In the genomic region with DNA sequence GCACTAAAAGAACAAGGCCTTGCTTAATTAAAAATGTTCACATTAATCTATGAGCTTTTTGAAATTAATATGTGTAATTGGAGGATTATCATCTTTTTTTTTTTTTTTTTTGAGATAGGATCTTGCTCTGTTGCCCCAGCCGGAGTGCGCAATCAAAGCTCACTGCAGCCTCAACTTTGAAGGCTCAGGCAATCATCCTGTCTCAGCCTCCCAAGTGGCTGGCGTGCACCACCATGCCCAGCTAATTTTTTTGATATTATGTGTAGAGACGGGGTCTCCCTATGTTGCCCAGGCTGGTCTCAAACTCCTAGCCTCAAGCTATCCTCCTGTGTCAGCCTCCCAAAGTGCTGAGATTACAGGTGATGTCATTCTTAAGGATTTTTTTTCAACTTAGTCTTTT, we compare ENCODE assay signal across 21 cellular contexts. TPM values are rescaled to one million over a fixed set of nuclear protein-coding genes. Genes with fewer than 3 reads are reported as not detected.
A peak's percentile ranks its signal among the peaks of the same experiment; 100 is the strongest.
DNase-seq lines count a peak whose midpoint lies in the region; ATAC-seq, FAIRE-seq and TF ChIP-seq lines count a peak whose summit lies in the region.
"Had no signal": no experiment of that assay in that cellular context is flagged by ENCODE, and none has a peak within 500 bp of the region (broad histone marks: within the 10 kb centered on the region; RNA-seq: fewer than 3 reads in every experiment).

No MANE protein-coding gene starts in this region.

- H3K4me2 ChIP-seq in A549 (no peak overlapping the region), K562 (ENCODE audit: insufficient read depth, low read length) (no peak overlapping the region)
- H3K4me2 ChIP-seq: BLaER1 treated with 17β-estradiol and CSF1 and Interleukin-3, amounts not matched to agents 10 nM and 100 nM had no signal

- intact Hi-C loops in K562 (cut with micrococcal nuclease) = no loop called here
- intact Hi-C loops in vagina (cut with DNase I) = no loop called here

- H3K36me3 ChIP-seq in HEK293 (ENCODE audit: control insufficient read depth in 2 of 2, insufficient read depth in 1 of 2, low read length in 2 of 2) = peaks cover 21 to 66% of the 10 kb centered on the region in 2 experiments
- H3K36me3 ChIP-seq in K562 (ENCODE audit: control insufficient read depth, insufficient read depth, low read length) = peaks cover 58% of the 10 kb centered on the region
- H3K36me3 ChIP-seq in right atrium auricular region = no peaks in the 10 kb centered on the region
- no peaks in the 10 kb centered on the region for H3K36me3 ChIP-seq in vagina

- TF ChIP-seq EP300 in A549 (IDR thresholded peaks at IDR 0.05) = no peak
- no peak for TF ChIP-seq EP300 in K562 (IDR thresholded peaks at IDR 0.05; ENCODE audit: low read length)

- no peak for TF ChIP-seq RAD21 in A549 (conservative IDR thresholded peaks at IDR 0.05 in 1 of 2, IDR thresholded peaks at IDR 0.05 in 1 of 2)
- no peak for TF ChIP-seq RAD21 in K562 (CRISPR knock-in tag; conservative IDR thresholded peaks at IDR 0.05 in 1 of 2, IDR thresholded peaks at IDR 0.05 in 1 of 2)

- no peak overlapping the region for H3K27ac ChIP-seq in A549
- no peak overlapping the region for H3K27ac ChIP-seq in HEK293 (ENCODE audit: extremely low read depth, low read depth, low read length)
- H3K27ac ChIP-seq in K562 (ENCODE audit: extremely low read depth, low read depth, low read length) = no peak overlapping the region
- H3K27ac ChIP-seq in right atrium auricular region = no peak overlapping the region
- H3K27ac ChIP-seq in vagina = no peak overlapping the region
- H3K27ac ChIP-seq: BLaER1 treated with 17β-estradiol and CSF1 and Interleukin-3, amounts not matched to agents 10 nM and 100 nM; C4-2B had no signal

- H3K9me3 ChIP-seq in A549 (no peaks in the 10 kb centered on the region), HEK293 (ENCODE audit: control insufficient read depth, insufficient read depth, low read depth, low read length) (no peaks in the 10 kb centered on the region), K562 (replicated peaks; ENCODE audit: control insufficient read depth, insufficient read depth, low read depth, low read length) (no peaks in the 10 kb centered on the region), right atrium auricular region (no peaks in the 10 kb centered on the region), vagina (no peaks in the 10 kb centered on the region)
- H3K9me3 ChIP-seq: BLaER1 treated with 17β-estradiol and CSF1 and Interleukin-3, amounts not matched to agents 10 nM and 100 nM; Caco-2 had no signal

- H3K4me1 ChIP-seq in A549 = no peaks in the 10 kb centered on the region
- H3K4me1 ChIP-seq in HEK293 (ENCODE audit: control insufficient read depth, insufficient read depth, low read length) = no peaks in the 10 kb centered on the region
- H3K4me1 ChIP-seq in K562 (replicated peaks in 1 of 2; ENCODE audit: control insufficient read depth in 2 of 2, insufficient read depth in 2 of 2, low read length in 2 of 2) = no peaks in the 10 kb centered on the region
- H3K4me1 ChIP-seq in right atrium auricular region = no peaks in the 10 kb centered on the region
- H3K4me1 ChIP-seq in vagina = no peaks in the 10 kb centered on the region
- H3K4me1 ChIP-seq: BLaER1 treated with 17β-estradiol and CSF1 and Interleukin-3, amounts not matched to agents 10 nM and 100 nM; Caco-2 had no signal

- CTCF ChIA-PET in A549 (lab: Yijun Ruan, JAX) (no interaction called here), HEK293 (lab: Yijun Ruan, JAX) (interaction anchor here (0.7 kb wide), 1 partner anchor 14 kb away, joined by 4 read pairs; no protein-coding TSS in a partner anchor), K562 (lab: Yijun Ruan, JAX; ENCODE audit: low intra/inter-chr PET ratio) (no interaction called here)

- no peak overlapping the region for H2AFZ ChIP-seq in K562 (ENCODE audit: low read depth, low read length)

- no peaks in the 10 kb centered on the region for H3K9me1 ChIP-seq in K562 (ENCODE audit: control insufficient read depth, insufficient read depth, low read length)

- DNase-seq in A549 (ENCODE audit: low read depth in 1 of 2, low spot score in 1 of 2) = no peak
- no peak for DNase-seq in K562 (ENCODE audit: extremely low read depth in 1 of 4, low spot score in 3 of 4)
- no peak for DNase-seq in right atrium auricular region (ENCODE audit: low spot score)
- no peak for DNase-seq in vagina (ENCODE audit: extremely low spot score in 2 of 2)
- DNase-seq: 8988T; AML-193; Caco-2; Calu3; CD4-positive, alpha-beta T cell; CD8-positive, alpha-beta T cell; DMS79 treated with DMSO at 0.1 percent for 48 hours; GF-D8 had no signal

- H3K4me3 ChIP-seq in A549 (no peak overlapping the region), HEK293 (ENCODE audit: low read depth, low read length) (no peak overlapping the region), K562 (no peak overlapping the region), right atrium auricular region (no peak overlapping the region), vagina (no peak overlapping the region)
- H3K4me3 ChIP-seq: BLaER1 treated with 17β-estradiol and CSF1 and Interleukin-3, amounts not matched to agents 10 nM and 100 nM had no signal

- no TSS peak for BruUV-seq in K562 (replicated peaks; lab: Mats Ljungman, UMichigan)

- H3K27me3 ChIP-seq in K562 (ENCODE audit: control insufficient read depth in 2 of 2, insufficient read depth in 2 of 2, low read length in 2 of 2) (no peaks in the 10 kb centered on the region), right atrium auricular region (no peaks in the 10 kb centered on the region), vagina (no peaks in the 10 kb centered on the region)

- no peak for ATAC-seq in A549
- no peak for ATAC-seq in K562
- no peak for ATAC-seq in GM19035 (IDR thresholded peaks at IDR 0.05; ENCODE audit: unreplicated experiment)
- ATAC-seq: CD8-positive, alpha-beta T cell had no signal

- 94% methylated on average over 4 of the region's 4 CpGs for WGBS in A549 (ENCODE audit: missing lambda C conversion rate)
- 96% methylated on average over 4 of the region's 4 CpGs for WGBS in K562 (ENCODE audit: insufficient coverage, low coverage, missing lambda C conversion rate)

- in situ Hi-C loops in K562 (cut with MboI) = no loop called here

- TF ChIP-seq CTCF in A549 (IDR thresholded peaks at IDR 0.05) (no peak), HEK293 (tag by site-specific recombination; IDR thresholded peaks at IDR 0.05) (no peak), K562 (IDR thresholded peaks at IDR 0.05 in 2 of 3, conservative IDR thresholded peaks at IDR 0.05 in 1 of 3; ENCODE audit: insufficient read depth in 2 of 3, low read depth in 1 of 3, low read length in 3 of 3) (no peak), right atrium auricular region (IDR thresholded peaks at IDR 0.05) (no peak), vagina (IDR thresholded peaks at IDR 0.05) (no peak)

- TF ChIP-seq POLR2A in A549 (IDR thresholded peaks at IDR 0.05; ENCODE audit: low read length) = no peak
- no peak for TF ChIP-seq POLR2A in K562 (conservative IDR thresholded peaks at IDR 0.05)
- no peak for TF ChIP-seq POLR2A in vagina (IDR thresholded peaks at IDR 0.05)

- no peaks in the 10 kb centered on the region for H3K79me2 ChIP-seq in K562 (ENCODE audit: control insufficient read depth, insufficient read depth, low read length)

- POLR2A ChIA-PET in A549 (lab: Yijun Ruan, JAX) (no interaction called here), HEK293 (lab: Yijun Ruan, JAX) (interaction anchor here (0.6 to 0.7 kb wide), 2 partner anchors 25 to 71 kb away, joined by 3 read pairs; no protein-coding TSS in a partner anchor), K562 (lab: Yijun Ruan, JAX) (interaction anchor here (0.7 kb wide), 1 partner anchor 295 kb away, joined by 3 read pairs; no protein-coding TSS in a partner anchor)

- FAIRE-seq in A549 (lab: Jason Lieb, UNC) (peak; percentile 54), K562 (lab: Jason Lieb, UNC) (no peak), islet of Langerhans (lab: Jason Lieb, UNC) (peak; percentile 73)
- FAIRE-seq: A204.1, D721Med, G401.6, GM12891 had no signal

- no peak overlapping the region for H3K9ac ChIP-seq in K562 (ENCODE audit: insufficient read depth in 1 of 2, low read depth in 2 of 2, low read length in 2 of 2)
- H3K9ac ChIP-seq: BLaER1 treated with 17β-estradiol and CSF1 and Interleukin-3, amounts not matched to agents 10 nM and 100 nM had no signal

- no peaks in the 10 kb centered on the region for H4K20me1 ChIP-seq in K562 (replicated peaks; ENCODE audit: control insufficient read depth, insufficient read depth, low read length)

TF ChIP-seq in A549, 52 proteins besides CTCF, POLR2A, EP300 and RAD21 (continues in another document):
- TF ChIP-seq CBX2 (IDR thresholded peaks at IDR 0.05; ENCODE audit: borderline replicate concordance, low read depth) = no peak

TF ChIP-seq in HEK293, 187 proteins besides CTCF, POLR2A, EP300 and RAD21 (continues in another document):
- peak; percentile 94 for TF ChIP-seq ZNF121 (tag by site-specific recombination; IDR thresholded peaks at IDR 0.05)

TF ChIP-seq in K562, 482 proteins besides CTCF, POLR2A, EP300 and RAD21 (continues in another document):
- TF ChIP-seq SMAD2 (IDR thresholded peaks at IDR 0.05; ENCODE audit: low read depth, low read length) = no peak
- TF ChIP-seq NFE2 (IDR thresholded peaks at IDR 0.05; ENCODE audit: low read depth) = no peak

RNA-seq across cellular contexts. Expression of gene PRPS1, which starts 20.0 kb away (rescaled TPM):
- polyA plus RNA-seq in A549 (2011; rRNA removed) (125 and 140 TPM in 2 replicates), A549 (2017; fragmentation: RNase III; extraction: RNeasy Plus Mini Kit Qiagen cat#74134 plus additional on column Dnase treatment) (113 to 121 TPM (median 121 TPM) in 3 replicates), K562 (2011; rRNA removed) (138 and 175 TPM in 2 replicates), K562 (2014; fragmentation: Illumina TruSeq; extraction: Trizol) (113 and 125 TPM in 2 replicates), K562 (2014; fragmentation: Nextera tagmentation; extraction: Ambion mirVana) (10 to 100 TPM; 47.8 to 50.9 TPM), K562 (2014; rRNA removed) (90.2 and 121 TPM in 2 replicates)
- 87.6 and 94.8 TPM in 2 replicates for polyA plus RNA-seq in A549 (2012; cell fraction: cytosol; rRNA removed)
- 32.8 and 64.7 TPM in 2 replicates for polyA plus RNA-seq in A549 (2012; cell fraction: nucleus; rRNA removed)
- polyA minus RNA-seq in A549 (2011; rRNA and poly(A)+ RNA removed) = 69.3 and 69.5 TPM in 2 replicates
- total RNA-seq in K562 (2011; cell fraction: chromatin; rRNA removed; ENCODE audit: low replicate concordance) = 26.8 and 37.6 TPM in 2 replicates
- total RNA-seq in K562 (2011; cell fraction: nucleolus; rRNA removed) = 19.3 and 22.8 TPM in 2 replicates
- 30.8 and 38.8 TPM in 2 replicates for total RNA-seq in K562 (2011; cell fraction: nucleoplasm; rRNA removed)
- total RNA-seq in K562 (2014; rRNA removed) (51.8 and 51.9 TPM in 2 replicates), K562 (2014; rRNA removed; fragmentation: Illumina TruSeq; extraction: Trizol) (79.6 and 85.1 TPM in 2 replicates), K562 (2015; rRNA removed; fragmentation: Illumina TruSeq; extraction: Trizol) (70.1 and 71.2 TPM in 2 replicates), K562 (2021) (102 and 104 TPM in 2 replicates), right atrium auricular region (10 to 100 TPM; 19.0 to 23.8 TPM), vagina (19.9 TPM)
- 87.5 and 121 TPM in 2 replicates for polyA plus RNA-seq in K562 (2011; cell fraction: cytosol; rRNA removed)
- polyA plus RNA-seq in K562 (2011; cell fraction: nucleus; rRNA removed) = 25.6 and 38.6 TPM in 2 replicates
- polyA plus RNA-seq in K562 (2012) = 49.4 and 92.8 TPM in 2 replicates
- polyA minus RNA-seq in K562 (2011; rRNA and poly(A)+ RNA removed) = 161 and 200 TPM in 2 replicates
- polyA minus RNA-seq in K562 (2011; cell fraction: cytosol; rRNA and poly(A)+ RNA removed) = 49.1 and 77.7 TPM in 2 replicates
- 10.5 and 18.3 TPM in 2 replicates for polyA minus RNA-seq in K562 (2011; cell fraction: nucleus; rRNA and poly(A)+ RNA removed)
